Comparison of ENCODE assay signal across 6 cellular contexts in genomic region chr6:30723843-30724741, GRCh38. TPM values are rescaled to one million over a fixed set of nuclear protein-coding genes. Genes with fewer than 3 reads are reported as not detected.
A peak's percentile ranks its signal among the peaks of the same experiment; 100 is the strongest.
DNase-seq lines count a peak whose midpoint lies in the region; ATAC-seq, FAIRE-seq and TF ChIP-seq lines count a peak whose summit lies in the region.
"Not testable (repeated sequence)": the region's sequence is repeated elsewhere in the genome, so short reads cannot be mapped to it uniquely, and the experiment has no call there.

No MANE protein-coding gene starts in this region.

- H3K27me3 ChIP-seq in HCT116 (ENCODE audit: insufficient read depth, low read length); ascending aorta; foreskin keratinocyte: not testable (repeated sequence)

- not testable (repeated sequence) for H3K9me3 Mint-ChIP-seq in T-helper 2 cell treated with Interferon-gamma antibody and Interleukin-4, amounts not matched to agents 5 μg/mL and 100 μg/mL, for 36 hours; osteocyte (ENCODE audit: unreplicated experiment)

- TF ChIP-seq EP300 in A549 (IDR thresholded peaks at IDR 0.05) = not testable (repeated sequence)

- TF ChIP-seq POLR2A in A549 (IDR thresholded peaks at IDR 0.05; ENCODE audit: low read length); HCT116 (IDR thresholded peaks at IDR 0.05; ENCODE audit: borderline replicate concordance, extremely low read depth, insufficient read depth, insufficient read length): not testable (repeated sequence)

- not testable (repeated sequence) for ATAC-seq in A549, HCT116, foreskin keratinocyte

- RAD21 ChIA-PET in HCT116 (lab: Charles Lee; ENCODE audit: low non-redundant PET in 1 of 2, low total read pairs in 2 of 2, uncharacterized antibody in 2 of 2, unreplicated experiment in 2 of 2) = not testable (repeated sequence)

- TF ChIP-seq RAD21 in A549 (conservative IDR thresholded peaks at IDR 0.05 in 1 of 2, IDR thresholded peaks at IDR 0.05 in 1 of 2); HCT116 (IDR thresholded peaks at IDR 0.05; ENCODE audit: low read depth): not testable (repeated sequence)

- H3K4me1 ChIP-seq in A549 (peaks cover 54% of the 10 kb centered on the region), HCT116 (ENCODE audit: control insufficient read depth in 1 of 2, insufficient read depth in 2 of 2, low read length in 2 of 2) (peaks cover 6 to 53% of the 10 kb centered on the region in 2 experiments), ascending aorta (peaks cover 0 to 38% of the 10 kb centered on the region in 2 donors)
- not testable (repeated sequence) for H3K4me1 ChIP-seq in foreskin keratinocyte

- H3K27ac Mint-ChIP-seq in T-helper 2 cell treated with Interferon-gamma antibody and Interleukin-4, amounts not matched to agents 5 μg/mL and 100 μg/mL, for 36 hours = peak overlapping the region; percentile 57
- H3K27ac Mint-ChIP-seq in osteocyte (ENCODE audit: unreplicated experiment) = peak overlapping the region; percentile 69

- not testable (repeated sequence) for H3K9me2 ChIP-seq in HCT116 (ENCODE audit: insufficient read depth)

- intact Hi-C loops in HCT116 (cut with micrococcal nuclease) = loop anchor here (2.0 kb wide), 1 partner anchor 241 kb away; no protein-coding TSS in a partner anchor
- intact Hi-C loops in ascending aorta (cut with DNase I) = loop anchor here (5.0 to 10.0 kb wide), 2 partner anchors 153 to 239 kb away; partner anchors contain the start of gene HLA-E

- not testable (repeated sequence) for TF ChIP-seq CTCF in A549 (IDR thresholded peaks at IDR 0.05); HCT116 (IDR thresholded peaks at IDR 0.05 in 2 of 3, conservative IDR thresholded peaks at IDR 0.05 in 1 of 3; ENCODE audit: borderline replicate concordance in 1 of 3, insufficient read depth in 1 of 3, low read depth in 2 of 3, low read length in 2 of 3); ascending aorta (IDR thresholded peaks at IDR 0.05); osteocyte (IDR thresholded peaks at IDR 0.05)
- peak; percentile 17 for TF ChIP-seq CTCF in foreskin keratinocyte (conservative IDR thresholded peaks at IDR 0.05)

- H3K27me3 Mint-ChIP-seq in T-helper 2 cell treated with Interferon-gamma antibody and Interleukin-4, amounts not matched to agents 5 μg/mL and 100 μg/mL, for 36 hours (ENCODE audit: low read depth); osteocyte (ENCODE audit: unreplicated experiment): not testable (repeated sequence)

- 80% methylated on average over 17 of the region's 29 CpGs for WGBS in A549 (ENCODE audit: missing lambda C conversion rate)

- BruUV-seq in HCT116 (replicated peaks; lab: Mats Ljungman, UMichigan) = not testable (repeated sequence)

- not testable (repeated sequence) for DNase-seq in A549 (ENCODE audit: low read depth in 1 of 2, low spot score in 1 of 2); HCT116 (ENCODE audit: low read depth, low spot score); T-helper 2 cell treated with Interferon-gamma antibody and Interleukin-4, amounts not matched to agents 5 μg/mL and 100 μg/mL, for 36 hours (ENCODE audit: low spot score); ascending aorta (ENCODE audit: low spot score in 2 of 2); foreskin keratinocyte; osteocyte (ENCODE audit: extremely low spot score, unreplicated experiment)

- peaks cover 58% of the 10 kb centered on the region for H3K79me2 ChIP-seq in HCT116 (ENCODE audit: insufficient read depth, low read length)

- not testable (repeated sequence) for H2AFZ ChIP-seq in HCT116 (ENCODE audit: low read depth, low read length, poor library complexity, severe bottlenecking)

- not testable (repeated sequence) for H3K9me3 ChIP-seq in A549; HCT116 (ENCODE audit: control insufficient read depth in 1 of 2, insufficient read depth in 1 of 2, low read depth in 1 of 2, low read length in 2 of 2); ascending aorta

- H4K20me1 ChIP-seq in HCT116 (ENCODE audit: insufficient read depth) = peaks cover 21% of the 10 kb centered on the region; the same call in 1 of the 2 replicates

- H3K27ac ChIP-seq in A549 (peak overlapping the region in 1 of 2 experiments; percentile 10; a peak in 1 of 6 replicates), HCT116 (ENCODE audit: low read depth, low read length) (0 out of 2 replicates have a peak overlapping the region, but pooled peaks have one; percentile 4), ascending aorta (peak overlapping the region; percentile 46 to 50)
- not testable (repeated sequence) for H3K27ac ChIP-seq in foreskin keratinocyte

- peak overlapping the region; percentile 93 for H3K4me3 Mint-ChIP-seq in T-helper 2 cell treated with Interferon-gamma antibody and Interleukin-4, amounts not matched to agents 5 μg/mL and 100 μg/mL, for 36 hours
- H3K4me3 Mint-ChIP-seq in osteocyte (ENCODE audit: unreplicated experiment) = peak overlapping the region; percentile 96

- peaks cover 37% of the 10 kb centered on the region for H3K4me1 Mint-ChIP-seq in T-helper 2 cell treated with Interferon-gamma antibody and Interleukin-4, amounts not matched to agents 5 μg/mL and 100 μg/mL, for 36 hours (ENCODE audit: low read depth)
- peaks cover 48% of the 10 kb centered on the region for H3K4me1 Mint-ChIP-seq in osteocyte (ENCODE audit: unreplicated experiment)

- H3K9ac ChIP-seq in HCT116 (ENCODE audit: low read length) = not testable (repeated sequence)

- not testable (repeated sequence) for FAIRE-seq in A549 (lab: Jason Lieb, UNC)

- not testable (repeated sequence) for H3K4me3 ChIP-seq in A549; HCT116 (replicated peaks in 1 of 2; ENCODE audit: low read depth in 1 of 2, low read length in 2 of 2); ascending aorta

- H3K36me3 Mint-ChIP-seq in T-helper 2 cell treated with Interferon-gamma antibody and Interleukin-4, amounts not matched to agents 5 μg/mL and 100 μg/mL, for 36 hours (ENCODE audit: low read depth) = peaks cover 65% of the 10 kb centered on the region
- peaks cover 43% of the 10 kb centered on the region for H3K36me3 Mint-ChIP-seq in osteocyte (ENCODE audit: unreplicated experiment)

- peak overlapping the region; percentile 96 for H3K4me2 ChIP-seq in A549
- H3K4me2 ChIP-seq in HCT116 (ENCODE audit: low read length) = not testable (repeated sequence)

- CTCF ChIA-PET in A549 (lab: Yijun Ruan, JAX) (interaction anchor here (0.6 to 18.8 kb wide), 20 partner anchors 8 to 355 kb away, joined by 3 to 539 read pairs (median 5); partner anchors contain the start of genes DDR1, DHX16 and NRM), HCT116 (lab: Charles Lee) (interaction anchor here (1.1 to 5.7 kb wide), 4 partner anchors 44 to 355 kb away, joined by 3 to 45 read pairs (median 4); partner anchors contain the start of gene DHX16)

- H3K36me3 ChIP-seq in HCT116 (ENCODE audit: control insufficient read depth in 1 of 2, insufficient read depth in 2 of 2, low read length in 2 of 2) (peaks cover 27 to 44% of the 10 kb centered on the region in 2 experiments), ascending aorta (peaks cover 43 to 66% of the 10 kb centered on the region in 2 donors)

- POLR2A ChIA-PET in A549 (lab: Yijun Ruan, JAX) (interaction anchor here (0.6 to 2.0 kb wide), 2 partner anchors 37 to 45 kb away, joined by 3 to 11 read pairs; no protein-coding TSS in a partner anchor), HCT116 (lab: Charles Lee) (interaction anchor here (3.7 kb wide), 1 partner anchor 109 kb away, joined by 17 read pairs; no protein-coding TSS in a partner anchor)

RNA-seq across cellular contexts. Expression of gene TUBB, which starts 3.9 kb away (rescaled TPM):
- polyA plus RNA-seq in A549 (2011; rRNA removed) (691 and 782 TPM in 2 replicates), A549 (2017; fragmentation: RNase III; extraction: RNeasy Plus Mini Kit Qiagen cat#74134 plus additional on column Dnase treatment) (1,022 to 1,121 TPM (median 1,044 TPM) in 3 replicates), foreskin keratinocyte (1,224 and 1,454 TPM in 2 replicates)
- polyA plus RNA-seq in A549 (2012; cell fraction: cytosol; rRNA removed) = 1,345 and 1,480 TPM in 2 replicates
- 1,395 and 1,872 TPM in 2 replicates for polyA plus RNA-seq in A549 (2012; cell fraction: nucleus; rRNA removed)
- polyA minus RNA-seq in A549 (2011; rRNA and poly(A)+ RNA removed) = 802 and 983 TPM in 2 replicates
- total RNA-seq in HCT116 (2021; ENCODE audit: unreplicated experiment) (886 TPM), ascending aorta (537 TPM), foreskin keratinocyte (1,201 and 1,290 TPM in 2 replicates), osteocyte (725 and 729 TPM in 2 replicates)
- 716 and 796 TPM in 2 replicates for polyA plus RNA-seq in HCT116 (2012)

RNA-seq across cellular contexts. Expression of gene MDC1, which starts 7.0 kb away (rescaled TPM):
- 8.2 and 13.3 TPM in 2 replicates for polyA plus RNA-seq in A549 (2011; rRNA removed)
- polyA plus RNA-seq in A549 (2012; cell fraction: cytosol; rRNA removed) = 8.4 and 10.3 TPM in 2 replicates
- polyA plus RNA-seq in A549 (2012; cell fraction: nucleus; rRNA removed) = 29.8 and 46.1 TPM in 2 replicates
- 14.9 to 21.4 TPM (median 16.5 TPM) in 3 replicates for polyA plus RNA-seq in A549 (2017; fragmentation: RNase III; extraction: RNeasy Plus Mini Kit Qiagen cat#74134 plus additional on column Dnase treatment)
- 18.4 and 19.4 TPM in 2 replicates for polyA minus RNA-seq in A549 (2011; rRNA and poly(A)+ RNA removed)
- total RNA-seq in HCT116 (2021; ENCODE audit: unreplicated experiment) = 75.8 TPM
- 55.7 and 59.3 TPM in 2 replicates for polyA plus RNA-seq in HCT116 (2012)
- total RNA-seq in ascending aorta = 27.1 TPM
- total RNA-seq in foreskin keratinocyte = 24.8 and 27.4 TPM in 2 replicates
- 13.9 and 15.8 TPM in 2 replicates for polyA plus RNA-seq in foreskin keratinocyte
- 37.7 and 40.1 TPM in 2 replicates for total RNA-seq in osteocyte

RNA-seq across cellular contexts. Expression of gene FLOT1, which starts 18.4 kb away (rescaled TPM):
- polyA plus RNA-seq in A549 (2011; rRNA removed) = 135 and 136 TPM in 2 replicates
- 140 TPM in 2 replicates for polyA plus RNA-seq in A549 (2012; cell fraction: cytosol; rRNA removed)
- polyA plus RNA-seq in A549 (2012; cell fraction: nucleus; rRNA removed) = 112 and 128 TPM in 2 replicates
- 89.7 to 99.2 TPM (median 89.9 TPM) in 3 replicates for polyA plus RNA-seq in A549 (2017; fragmentation: RNase III; extraction: RNeasy Plus Mini Kit Qiagen cat#74134 plus additional on column Dnase treatment)
- polyA minus RNA-seq in A549 (2011; rRNA and poly(A)+ RNA removed) = 101 and 112 TPM in 2 replicates
- total RNA-seq in HCT116 (2021; ENCODE audit: unreplicated experiment) = 117 TPM
- polyA plus RNA-seq in HCT116 (2012) = 124 and 132 TPM in 2 replicates
- 123 TPM for total RNA-seq in ascending aorta
- 50.0 and 62.6 TPM in 2 replicates for total RNA-seq in foreskin keratinocyte
- 57.4 and 72.2 TPM in 2 replicates for polyA plus RNA-seq in foreskin keratinocyte
- total RNA-seq in osteocyte = 86.8 and 88.1 TPM in 2 replicates

RNA-seq across cellular contexts. Expression of gene IER3, which starts 20.3 kb away (rescaled TPM):
- polyA plus RNA-seq in A549 (2011; rRNA removed) (116 and 202 TPM in 2 replicates), A549 (2017; fragmentation: RNase III; extraction: RNeasy Plus Mini Kit Qiagen cat#74134 plus additional on column Dnase treatment) (89.1 to 108 TPM (median 104 TPM) in 3 replicates), foreskin keratinocyte (343 and 439 TPM in 2 replicates)
- 172 and 215 TPM in 2 replicates for polyA plus RNA-seq in A549 (2012; cell fraction: cytosol; rRNA removed)
- polyA plus RNA-seq in A549 (2012; cell fraction: nucleus; rRNA removed) = 240 and 352 TPM in 2 replicates
- polyA minus RNA-seq in A549 (2011; rRNA and poly(A)+ RNA removed) = 93.4 and 94.8 TPM in 2 replicates
- total RNA-seq in HCT116 (2021; ENCODE audit: unreplicated experiment) (952 TPM), ascending aorta (51.9 TPM), foreskin keratinocyte (279 and 373 TPM in 2 replicates), osteocyte (395 and 418 TPM in 2 replicates)
- 1,025 and 1,062 TPM in 2 replicates for polyA plus RNA-seq in HCT116 (2012)

RNA-seq across cellular contexts. Expression of gene NRM, which starts 33.3 kb away (rescaled TPM):
- polyA plus RNA-seq in A549 (2011; rRNA removed) (11.3 and 12.4 TPM in 2 replicates), A549 (2017; fragmentation: RNase III; extraction: RNeasy Plus Mini Kit Qiagen cat#74134 plus additional on column Dnase treatment) (13.0 to 14.5 TPM (median 13.0 TPM) in 3 replicates), foreskin keratinocyte (41.6 and 45.7 TPM in 2 replicates)
- 21.7 and 24.8 TPM in 2 replicates for polyA plus RNA-seq in A549 (2012; cell fraction: cytosol; rRNA removed)
- polyA plus RNA-seq in A549 (2012; cell fraction: nucleus; rRNA removed) = 22.2 and 23.8 TPM in 2 replicates
- 11.7 and 12.7 TPM in 2 replicates for polyA minus RNA-seq in A549 (2011; rRNA and poly(A)+ RNA removed)
- total RNA-seq in HCT116 (2021; ENCODE audit: unreplicated experiment) (13.6 TPM), ascending aorta (25.1 TPM), foreskin keratinocyte (24.5 and 26.3 TPM in 2 replicates), osteocyte (28.1 and 31.5 TPM in 2 replicates)
- 13.3 and 18.6 TPM in 2 replicates for polyA plus RNA-seq in HCT116 (2012)
